Comparison of ENCODE assay signal across 23 cellular contexts in the genomic region with DNA sequence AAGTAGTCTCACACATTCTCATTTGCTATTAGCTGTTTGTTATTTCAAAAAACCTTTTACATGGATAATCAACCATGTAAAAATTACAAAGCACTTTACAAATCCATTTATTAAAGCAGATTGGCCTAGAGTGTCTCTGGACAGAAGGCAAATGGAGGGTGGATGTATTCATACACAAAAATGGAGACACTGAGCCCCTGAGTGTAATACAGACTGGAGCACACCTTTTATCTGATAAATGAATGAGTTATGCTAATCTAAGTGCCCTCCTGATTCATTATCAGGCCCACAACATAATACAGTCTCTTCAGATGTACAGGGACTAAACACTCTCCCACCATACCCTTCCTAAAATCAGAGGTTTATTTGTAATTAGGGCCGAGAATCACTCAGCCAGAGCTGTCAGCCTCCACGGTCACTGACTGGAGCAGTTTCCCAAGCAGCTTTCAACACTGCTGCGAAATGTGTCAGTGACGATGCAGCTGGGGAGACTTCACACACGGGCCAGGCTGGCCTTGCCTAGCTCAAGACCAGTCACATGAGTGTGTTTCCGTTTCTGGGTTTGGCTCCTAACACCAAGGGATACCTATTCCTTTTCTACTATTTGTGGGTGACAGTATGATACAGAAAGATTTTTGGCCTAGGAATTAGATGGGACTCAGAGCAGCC.
DNase-seq lines count a peak whose midpoint lies in the region; ATAC-seq, FAIRE-seq and TF ChIP-seq lines count a peak whose summit lies in the region.
"Had no signal": no experiment of that assay in that cellular context is flagged by ENCODE, and none has a peak within 500 bp of the region (broad histone marks: within the 10 kb centered on the region; RNA-seq: fewer than 3 reads in every experiment).

No MANE protein-coding gene starts in this region.

- H3K4me1 ChIP-seq in neural progenitor cell (no peaks in the 10 kb centered on the region), trophoblast cell (ENCODE audit: control insufficient read depth in 1 of 2, insufficient read depth in 2 of 2, low read length in 2 of 2) (no peaks in the 10 kb centered on the region)
- H3K4me1 ChIP-seq in CD8-positive, alpha-beta T cell (ENCODE audit: insufficient read depth, low read length) = no peaks in the 10 kb centered on the region
- H3K4me1 ChIP-seq: pancreas had no signal

- POLR2A ChIA-PET in CD8-positive, alpha-beta T cell (lab: Charles Lee) = no interaction called here

- no peak overlapping the region for H2BK5ac ChIP-seq in trophoblast cell (ENCODE audit: low read depth, low read length, poor library complexity)

- H3K4me3 ChIP-seq in cardiac fibroblast (replicated peaks in 1 of 2; ENCODE audit: low read depth in 2 of 2, low read length in 2 of 2) (no peak overlapping the region), neural progenitor cell (no peak overlapping the region), trophoblast cell (ENCODE audit: low read depth, low read length) (no peak overlapping the region)
- no peak overlapping the region for H3K4me3 ChIP-seq in CD8-positive, alpha-beta T cell (ENCODE audit: low read depth, low read length)
- H3K4me3 ChIP-seq: pancreas, skin epidermis had no signal

- no peaks in the 10 kb centered on the region for H3F3A ChIP-seq in neural progenitor cell (ENCODE audit: low read depth)

- H3K18ac ChIP-seq in trophoblast cell (ENCODE audit: low read length) = no peak overlapping the region

- no peaks in the 10 kb centered on the region for H3K79me1 ChIP-seq in trophoblast cell (ENCODE audit: low read length)

- no peak overlapping the region for H3K14ac ChIP-seq in trophoblast cell (ENCODE audit: low read length)

- no peak overlapping the region for H4K8ac ChIP-seq in trophoblast cell (ENCODE audit: low read depth, low read length)

- H3K4ac ChIP-seq in trophoblast cell (ENCODE audit: low read depth, low read length) = no peak overlapping the region

- TF ChIP-seq CTCF in cardiac fibroblast (IDR thresholded peaks at IDR 0.05; ENCODE audit: low read depth, low read length) (no peak), neural progenitor cell (IDR thresholded peaks at IDR 0.05) (no peak)
- TF ChIP-seq CTCF in CD8-positive, alpha-beta T cell (IDR thresholded peaks at IDR 0.05) = no peak

- H4K12ac ChIP-seq in trophoblast cell (ENCODE audit: low read depth, low read length) = no peak overlapping the region

- intact Hi-C loops in cardiac septum (cut with DNase I) = loop anchor here (2.0 kb wide), 1 partner anchor 28 kb away; no protein-coding TSS in a partner anchor
- intact Hi-C loops in CD8-positive, alpha-beta T cell (cut with DNase I, micrococcal nuclease) = no loop called here

- H3K36me3 ChIP-seq in neural progenitor cell (no peaks in the 10 kb centered on the region), trophoblast cell (ENCODE audit: control insufficient read depth in 1 of 2, insufficient read depth in 2 of 2, low read length in 2 of 2) (no peaks in the 10 kb centered on the region)
- H3K36me3 ChIP-seq in CD8-positive, alpha-beta T cell (ENCODE audit: insufficient read depth, low read length) = no peaks in the 10 kb centered on the region
- H3K36me3 ChIP-seq: pancreas had no signal

- H3K27ac ChIP-seq in neural progenitor cell (no peak overlapping the region), trophoblast cell (ENCODE audit: low read depth, low read length) (no peak overlapping the region)
- no peak overlapping the region for H3K27ac ChIP-seq in CD8-positive, alpha-beta T cell (ENCODE audit: low read depth, low read length)
- H3K27ac ChIP-seq: HL-60, pancreas, skin epidermis had no signal

- H3K23ac ChIP-seq in trophoblast cell (ENCODE audit: low read length) = no peak overlapping the region

- H3K27me3 Mint-ChIP-seq in neural progenitor cell (ENCODE audit: insufficient read depth, low read depth) = peaks cover 2% of the 10 kb centered on the region
- no peaks in the 10 kb centered on the region for H3K27me3 Mint-ChIP-seq in CD8-positive, alpha-beta T cell (ENCODE audit: low read depth)
- H3K27me3 Mint-ChIP-seq: CD4-positive, alpha-beta memory T cell; effector memory CD8-positive, alpha-beta T cell; IgD-negative memory B cell had no signal

- H3K79me2 ChIP-seq in neural progenitor cell (ENCODE audit: low read depth) (no peaks in the 10 kb centered on the region), trophoblast cell (ENCODE audit: control insufficient read depth, insufficient read depth, low read length, poor library complexity) (no peaks in the 10 kb centered on the region)

- H3K9me3 ChIP-seq in neural progenitor cell (ENCODE audit: low read depth) = no peaks in the 10 kb centered on the region
- no peaks in the 10 kb centered on the region for H3K9me3 ChIP-seq in trophoblast cell (ENCODE audit: insufficient read depth, low read depth, low read length)
- no peaks in the 10 kb centered on the region for H3K9me3 ChIP-seq in CD8-positive, alpha-beta T cell (ENCODE audit: low read length)
- H3K9me3 ChIP-seq: pancreas had no signal

- FAIRE-seq in GM12892 (lab: Jason Lieb, UNC) = no peak
- FAIRE-seq: pancreas, urothelium cell line had no signal

- TF ChIP-seq POLR2A in GM12892 (IDR thresholded peaks at IDR 0.05; ENCODE audit: low read depth, low read length) = no peak

- no peak overlapping the region for H2AK5ac ChIP-seq in trophoblast cell (ENCODE audit: low read length)

- no CpG with 5 or more reads among the region's 6 CpGs for WGBS in trophoblast cell (ENCODE audit: extremely low coverage, insufficient coverage, insufficient read length)

- H3K9ac ChIP-seq in neural progenitor cell (no peak overlapping the region), trophoblast cell (ENCODE audit: low read length) (no peak overlapping the region)

- H3K4me1 Mint-ChIP-seq in neural progenitor cell = peaks cover 21% of the 10 kb centered on the region
- H3K4me1 Mint-ChIP-seq in CD8-positive, alpha-beta T cell (ENCODE audit: low read depth) = no peaks in the 10 kb centered on the region
- H3K4me1 Mint-ChIP-seq: CD4-positive, alpha-beta memory T cell; IgD-negative memory B cell had no signal

- H3K9me3 Mint-ChIP-seq in neural progenitor cell = peaks cover 14% of the 10 kb centered on the region
- H3K9me3 Mint-ChIP-seq in CD8-positive, alpha-beta T cell = no peaks in the 10 kb centered on the region

- DNase-seq in HCEC 1CT (peak; percentile 9), cardiac fibroblast (ENCODE audit: low read depth in 2 of 2) (peak; percentile 6 to 21), cardiac septum (ENCODE audit: low spot score) (peak; percentile 82), neural progenitor cell (ENCODE audit: low spot score) (no peak), trophoblast cell (no peak), DMS153 treated with DMSO at 0.1 percent for 48 hours (lab: John Stamatoyannopoulos, UW; ENCODE audit: unreplicated experiment) (no peak), GM12892 (ENCODE audit: insufficient read length) (no peak)
- DNase-seq in CD8-positive, alpha-beta T cell = no peak
- DNase-seq: CD4-positive, alpha-beta memory T cell; central memory CD4-positive, alpha-beta T cell; DND-41; effector memory CD8-positive, alpha-beta T cell; left colon; NCI-H2107; NCI-H69; pancreas; stimulated activated CD4-positive, alpha-beta T cell treated with anti-CD3 and anti-CD28 coated beads, Interleukin-4, amount 100 ng/mL, for 24 hours; T-helper 2 cell had no signal

- no peak overlapping the region for H2BK12ac ChIP-seq in trophoblast cell (ENCODE audit: low read length)

- CTCF ChIA-PET in CD8-positive, alpha-beta T cell (lab: Charles Lee) = no interaction called here

- no peak overlapping the region for H4K91ac ChIP-seq in trophoblast cell (ENCODE audit: low read depth, low read length)

- H4K20me1 ChIP-seq in neural progenitor cell (ENCODE audit: low read depth) = no peaks in the 10 kb centered on the region

- peak overlapping the region; percentile 37 for H3K4me3 Mint-ChIP-seq in neural progenitor cell
- no peak overlapping the region for H3K4me3 Mint-ChIP-seq in CD8-positive, alpha-beta T cell
- H3K4me3 Mint-ChIP-seq: CD4-positive, alpha-beta memory T cell; effector memory CD8-positive, alpha-beta T cell; IgD-negative memory B cell had no signal

- H3K27me3 ChIP-seq in neural progenitor cell (no peaks in the 10 kb centered on the region), trophoblast cell (ENCODE audit: insufficient read depth, low read length) (no peaks in the 10 kb centered on the region)
- H3K27me3 ChIP-seq in CD8-positive, alpha-beta T cell (ENCODE audit: insufficient read depth, low read length) = no peaks in the 10 kb centered on the region
- H3K27me3 ChIP-seq: pancreas had no signal

- peaks cover 11% of the 10 kb centered on the region for H3K36me3 Mint-ChIP-seq in neural progenitor cell
- H3K36me3 Mint-ChIP-seq in CD8-positive, alpha-beta T cell = no peaks in the 10 kb centered on the region
- H3K36me3 Mint-ChIP-seq: CD4-positive, alpha-beta memory T cell; IgD-negative memory B cell had no signal

- peak overlapping the region; percentile 88 for H3K27ac Mint-ChIP-seq in neural progenitor cell
- no peak overlapping the region for H3K27ac Mint-ChIP-seq in CD8-positive, alpha-beta T cell
- H3K27ac Mint-ChIP-seq: activated T-helper 2 cell treated with anti-CD3 and anti-CD28 coated beads, Interferon-gamma antibody, Interleukin-2, Interleukin-4, amounts not matched to agents 10 μg/mL and 5 μg/mL and 100 μg/mL, durations not matched to agents 14 hours and 24 hours and 36 hours; CD4-positive, alpha-beta memory T cell; effector memory CD8-positive, alpha-beta T cell; IgD-negative memory B cell had no signal

- H2BK120ac ChIP-seq in trophoblast cell (ENCODE audit: insufficient read depth, low read length, poor library complexity) = no peak overlapping the region

- ATAC-seq in CD8-positive, alpha-beta T cell = no peak
- ATAC-seq: effector memory CD8-positive, alpha-beta T cell; left colon; pancreas had no signal

- no peak overlapping the region for H3K4me2 ChIP-seq in neural progenitor cell
- no peak overlapping the region for H3K4me2 ChIP-seq in trophoblast cell (ENCODE audit: low read length)

- H2AFZ ChIP-seq in neural progenitor cell (replicated peaks) = peak overlapping the region; percentile 61
- H2AFZ ChIP-seq in trophoblast cell (ENCODE audit: insufficient read depth, low read length, poor library complexity) = no peak overlapping the region

Comparison
In these comparisons a context has a peak if more than half of its experiments do, and no peak if none do; other contexts are left out.
1. DNase-seq: peak in HCEC 1CT (single experiment), cardiac fibroblast (2 of 2) and cardiac septum (single experiment); none in neural progenitor cell (single experiment), trophoblast cell (0 of 2), CD8-positive, alpha-beta T cell (0 of 7), DMS153 treated with DMSO at 0.1 percent for 48 hours (single experiment) and GM12892 (single experiment).